In genomic region chrX:11164433-11164832, GRCh38 we compare ENCODE assay signal across 8 cellular contexts.
"Had no signal": no experiment of that assay in that cellular context is flagged by ENCODE, and none has a peak within 500 bp of the region (broad histone marks: within the 10 kb centered on the region; RNA-seq: fewer than 3 reads in every experiment).

No MANE protein-coding gene starts in this region.

- ATAC-seq: GM23338, K562 had no signal

- H3K4me3 ChIP-seq: GM23338, K562 had no signal

- DNase-seq: H9, HCEC 1CT, IMR-90 had no signal

- FAIRE-seq: H1, H54, HTR-8/SVneo, K562 had no signal
